In genomic region chr10:25565570-25565969, GRCh38 we compare ENCODE assay signal across 19 cellular contexts.
"Had no signal": no experiment of that assay in that cellular context is flagged by ENCODE, and none has a peak within 500 bp of the region (broad histone marks: within the 10 kb centered on the region; RNA-seq: fewer than 3 reads in every experiment).

No MANE protein-coding gene starts in this region.

- H3K36me3 ChIP-seq: breast epithelium had no signal

- H3K4me3 Mint-ChIP-seq: activated CD8-positive, alpha-beta T cell treated with anti-CD3 and anti-CD28 coated beads, Interleukin-2, amount 10 ng/mL, durations not matched to agents 7 days and 5 days; T-helper 17 cell had no signal

- H3K4me1 Mint-ChIP-seq: T-helper 17 cell had no signal

- H3K9me3 ChIP-seq: breast epithelium had no signal

- H3K4me3 ChIP-seq: breast epithelium had no signal

- H3K27ac Mint-ChIP-seq: activated CD8-positive, alpha-beta T cell treated with anti-CD3 and anti-CD28 coated beads, Interleukin-2, amount 10 ng/mL, durations not matched to agents 7 days and 5 days; T-helper 17 cell had no signal

- H3K27ac ChIP-seq: breast epithelium had no signal

- H3K4me1 ChIP-seq: breast epithelium had no signal

- H3K27me3 ChIP-seq: breast epithelium had no signal

- H3K27me3 Mint-ChIP-seq: T-helper 17 cell had no signal

- DNase-seq: activated CD4-positive, alpha-beta T cell treated with anti-CD3 and anti-CD28 coated beads for 4 hours; activated CD4-positive, alpha-beta T cell treated with anti-CD3 and anti-CD28 coated beads, Interleukin-2, amount 50 U/mL, for 4 hours; activated CD8-positive, alpha-beta memory T cell treated with anti-CD3 and anti-CD28 coated beads, Interleukin-2, amount 50 U/mL, for 48 hours; activated CD8-positive, alpha-beta T cell treated with anti-CD3 and anti-CD28 coated beads, Interleukin-2, amount 10 ng/mL, durations not matched to agents 7 days and 5 days; activated naive CD4-positive, alpha-beta T cell treated with anti-CD3 and anti-CD28 coated beads, Interleukin-2, amount 50 U/mL, for 16 hours; activated T-cell treated with anti-CD3 and anti-CD28 coated beads, Interleukin-2, amount 50 U/mL, for 1 hour; aorta; KG1; NCI-H1048; NCI-H146; NCI-H187 treated with DMSO at 0.1 percent for 48 hours; NCI-H2081 treated with DMSO at 0.1 percent for 48 hours; NCI-H446; NCI-H524; NCI-H748 treated with DMSO at 0.1 percent for 48 hours; SIG-M5; T-helper 17 cell; T1000 had no signal
